ENCODE assay signal across 14 cellular contexts in the genomic region with DNA sequence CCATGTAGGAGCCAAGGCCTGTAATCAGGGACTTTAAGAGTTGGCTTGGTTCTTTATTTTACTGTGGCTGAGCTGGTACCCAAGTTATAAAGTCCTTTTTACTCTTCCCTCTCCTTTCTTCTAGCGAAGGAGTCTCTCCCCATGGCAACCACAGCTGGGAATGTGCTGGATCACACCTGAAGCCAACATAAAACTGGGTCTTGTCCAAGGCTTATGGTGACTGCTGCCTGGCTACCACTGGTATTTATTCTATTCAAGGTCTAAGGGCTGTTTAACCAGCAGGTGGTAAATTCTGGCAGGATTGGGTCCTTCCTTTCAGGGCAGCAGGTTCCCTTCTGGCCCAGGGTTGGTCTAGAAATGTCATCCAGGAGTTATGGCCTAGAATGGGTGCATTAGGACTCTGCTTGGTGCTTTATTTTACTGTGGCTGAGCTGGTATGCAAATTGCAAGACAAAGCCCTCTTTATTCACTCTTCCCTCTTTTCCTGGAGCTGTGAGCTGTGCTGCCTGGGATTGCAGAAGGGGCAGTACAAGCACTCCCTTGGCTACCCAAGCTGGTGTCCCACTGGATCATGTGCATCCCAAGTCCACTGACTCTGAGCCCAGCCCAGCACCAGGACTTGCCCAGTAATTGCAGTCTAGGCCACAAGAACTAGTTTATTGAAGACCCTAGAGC. TPM values are rescaled to one million over a fixed set of nuclear protein-coding genes. Genes with fewer than 3 reads are reported as not detected.
DNase-seq lines count a peak whose midpoint lies in the region; ATAC-seq and TF ChIP-seq lines count a peak whose summit lies in the region.
"Had no signal": no experiment of that assay in that cellular context is flagged by ENCODE, and none has a peak within 500 bp of the region (broad histone marks: within the 10 kb centered on the region; RNA-seq: fewer than 3 reads in every experiment).

No MANE protein-coding gene starts in this region.

- H3K4me3 ChIP-seq in stomach: no peak overlapping the region
- H3K4me3 ChIP-seq: GM12878, hepatocyte had no signal

- peaks cover 0 to 10% (median 5%) of the 10 kb centered on the region in 4 donors for H3K9me3 ChIP-seq in stomach

- TF ChIP-seq CTCF in stomach (IDR thresholded peaks at IDR 0.05): no peak

- 33 to 62% (median 53%) methylated on average over 1 of the region's 1 CpG for WGBS in stomach, 5 donors

- H3K4me1 ChIP-seq in stomach: peaks cover 0 to 16% (median 13%) of the 10 kb centered on the region in 4 donors

- H3K36me3 ChIP-seq in stomach: peaks cover 0 to 21% (median 13%) of the 10 kb centered on the region in 4 donors

- no peak for TF ChIP-seq POLR2A in stomach (IDR thresholded peaks at IDR 0.05)

- peak; percentile 52 for DNase-seq in NCI-H2029 (lab: John Stamatoyannopoulos, UW)
- peak in 36 of 58 donors; percentile 21 to 89 (median 64) for DNase-seq in anterior cingulate cortex (lab: John Stamatoyannopoulos, UW)
- peak in 31 of 51 donors; percentile 15 to 83 (median 49) for DNase-seq in hypothalamus (lab: John Stamatoyannopoulos, UW)
- peak; percentile 55 for DNase-seq in stomach
- no peak for DNase-seq in NCI-H345 (lab: John Stamatoyannopoulos, UW)
- DNase-seq in CD1c-positive myeloid dendritic cell (ENCODE audit: extremely low spot score): no peak
- DNase-seq: KG1, kidney glomerular epithelial cell, NCI-H1092 treated with DMSO at 0.1 percent for 48 hours, SK-N-SH had no signal

- peak overlapping the region in 4 of 5 donors; percentile 20 to 52 (median 36) for H3K27ac ChIP-seq in stomach
- H3K27ac ChIP-seq: hepatocyte had no signal

- intact Hi-C loops in stomach (cut with DNase I; ENCODE audit: low total_unique reads): no loop called here

- H3K27me3 ChIP-seq in stomach: no peaks in the 10 kb centered on the region
- H3K27me3 ChIP-seq: hepatocyte had no signal

- TF ChIP-seq EP300 in stomach (IDR thresholded peaks at IDR 0.05): no peak

- ATAC-seq in GM18498 (IDR thresholded peaks at IDR 0.05; ENCODE audit: unreplicated experiment): no peak
- ATAC-seq: GM12878 had no signal

RNA-seq across cellular contexts. Expression of a gene that starts 26.6 kb away (rescaled TPM):
- 1 to 10 TPM in 4 of 5 donors, under 1 TPM in 1; 0.29 to 9.8 (median 5.8) TPM for total RNA-seq in stomach
- 1 to 10 TPM; 1.9 to 3.7 (median 2.9) TPM for polyA plus RNA-seq in stomach
- total RNA-seq: G401 had no signal

Comparison
In these comparisons a context has a peak if more than half of its experiments do, and no peak if none do; other contexts are left out.
1. DNase-seq: peak in NCI-H2029 (single experiment), anterior cingulate cortex (36 of 58), hypothalamus (31 of 51) and stomach (single experiment); none in NCI-H345 (single experiment) and CD1c-positive myeloid dendritic cell (single experiment).